Comparison of ENCODE assay signal across 22 cellular contexts in genomic region chr7:30841801-30842541, GRCh38.
"Had no signal": no experiment of that assay in that cellular context is flagged by ENCODE, and none has a peak within 500 bp of the region (broad histone marks: within the 10 kb centered on the region; RNA-seq: fewer than 3 reads in every experiment).

No MANE protein-coding gene starts in this region.

- H3K27me3 Mint-ChIP-seq: activated CD4-positive, alpha-beta T cell treated with anti-CD3 and anti-CD28 coated beads, Interleukin-2, amount 10 ng/mL, durations not matched to agents 24 days and 14 days; activated naive CD8-positive, alpha-beta T cell treated with anti-CD3 and anti-CD28 coated beads, Interleukin-2, amount 10 ng/mL, durations not matched to agents 7 days and 5 days; activated T-cell treated with anti-CD3 and anti-CD28 coated beads, Interleukin-2, amount 50 U/mL, for 24 hours; naive B cell had no signal

- DNase-seq: activated CD4-positive, alpha-beta T cell treated with anti-CD3 and anti-CD28 coated beads, Interleukin-2, amount 10 ng/mL, durations not matched to agents 24 days and 14 days; activated CD8-positive, alpha-beta T cell treated with anti-CD3 and anti-CD28 coated beads, Interleukin-2, amount 10 ng/mL, durations not matched to agents 7 days and 5 days; activated naive CD4-positive, alpha-beta T cell treated with anti-CD3 and anti-CD28 coated beads for 36 hours; activated naive CD8-positive, alpha-beta T cell treated with anti-CD3 and anti-CD28 coated beads, Interleukin-2, amount 10 ng/mL, durations not matched to agents 7 days and 5 days; activated T-cell treated with anti-CD3 and anti-CD28 coated beads, Interleukin-2, amount 50 U/mL, for 24 hours; amniotic stem cell; cerebellar nuclear complex; cortex of kidney; foreskin fibroblast; hippocampal formation; left ventricle myocardium superior; mesenchymal stem cell; naive B cell; occipital lobe; stimulated activated CD4-positive, alpha-beta T cell treated with anti-CD3 and anti-CD28 coated beads, Interleukin-4, amount 100 ng/mL, for 24 hours; stimulated activated naive CD4-positive, alpha-beta T cell treated with Interleukin-2 at 50 U/mL for 16 hours; uterus had no signal

- ATAC-seq: activated CD4-positive, CD25-positive, alpha-beta regulatory T cell treated with anti-CD3 and anti-CD28 coated beads, Interleukin-2, amount 50 U/mL, for 24 hours; activated CD8-positive, alpha-beta T cell treated with anti-CD3 and anti-CD28 coated beads, Interleukin-2, amount 10 ng/mL, durations not matched to agents 7 days and 5 days had no signal

- H3K4me3 Mint-ChIP-seq: activated CD4-positive, alpha-beta T cell treated with anti-CD3 and anti-CD28 coated beads, Interleukin-2, amount 10 ng/mL, durations not matched to agents 24 days and 14 days; activated CD8-positive, alpha-beta T cell treated with anti-CD3 and anti-CD28 coated beads, Interleukin-2, amount 10 ng/mL, durations not matched to agents 7 days and 5 days; activated naive CD4-positive, alpha-beta T cell treated with anti-CD3 and anti-CD28 coated beads for 36 hours; activated naive CD8-positive, alpha-beta T cell treated with anti-CD3 and anti-CD28 coated beads, Interleukin-2, amount 10 ng/mL, durations not matched to agents 7 days and 5 days; activated T-cell treated with anti-CD3 and anti-CD28 coated beads, Interleukin-2, amount 50 U/mL, for 24 hours; naive B cell had no signal

- H3K27ac ChIP-seq: prostate gland, spleen had no signal

- H3K27me3 ChIP-seq: spleen, tibial artery, uterus had no signal

- H3K4me1 Mint-ChIP-seq: activated CD4-positive, alpha-beta T cell treated with anti-CD3 and anti-CD28 coated beads, Interleukin-2, amount 10 ng/mL, durations not matched to agents 24 days and 14 days; activated naive CD8-positive, alpha-beta T cell treated with anti-CD3 and anti-CD28 coated beads, Interleukin-2, amount 10 ng/mL, durations not matched to agents 7 days and 5 days; naive B cell had no signal

- H3K9me3 Mint-ChIP-seq: activated CD4-positive, alpha-beta T cell treated with anti-CD3 and anti-CD28 coated beads, Interleukin-2, amount 10 ng/mL, durations not matched to agents 24 days and 14 days; activated naive CD4-positive, alpha-beta T cell treated with anti-CD3 and anti-CD28 coated beads for 36 hours; activated naive CD8-positive, alpha-beta T cell treated with anti-CD3 and anti-CD28 coated beads, Interleukin-2, amount 10 ng/mL, durations not matched to agents 7 days and 5 days; activated T-cell treated with anti-CD3 and anti-CD28 coated beads, Interleukin-2, amount 50 U/mL, for 24 hours; activated T-helper 2 cell treated with anti-CD3 and anti-CD28 coated beads, Interferon-gamma antibody, Interleukin-2, Interleukin-4, amounts not matched to agents 10 μg/mL and 5 μg/mL and 100 μg/mL, durations not matched to agents 14 hours and 24 hours and 36 hours; naive B cell had no signal

- H3K4me3 ChIP-seq: prostate gland, spleen, tibial artery, uterus had no signal

- H3K4me1 ChIP-seq: prostate gland had no signal

- H3K27ac Mint-ChIP-seq: activated CD4-positive, alpha-beta T cell treated with anti-CD3 and anti-CD28 coated beads, Interleukin-2, amount 10 ng/mL, durations not matched to agents 24 days and 14 days; activated CD8-positive, alpha-beta T cell treated with anti-CD3 and anti-CD28 coated beads, Interleukin-2, amount 10 ng/mL, durations not matched to agents 7 days and 5 days; activated naive CD4-positive, alpha-beta T cell treated with anti-CD3 and anti-CD28 coated beads for 36 hours; activated naive CD8-positive, alpha-beta T cell treated with anti-CD3 and anti-CD28 coated beads, Interleukin-2, amount 10 ng/mL, durations not matched to agents 7 days and 5 days; activated T-cell treated with anti-CD3 and anti-CD28 coated beads, Interleukin-2, amount 50 U/mL, for 24 hours; activated T-helper 2 cell treated with anti-CD3 and anti-CD28 coated beads, Interferon-gamma antibody, Interleukin-2, Interleukin-4, amounts not matched to agents 10 μg/mL and 5 μg/mL and 100 μg/mL, durations not matched to agents 14 hours and 24 hours and 36 hours; naive B cell had no signal

- H3K36me3 ChIP-seq: prostate gland, uterus had no signal

- H3K36me3 Mint-ChIP-seq: activated naive CD8-positive, alpha-beta T cell treated with anti-CD3 and anti-CD28 coated beads, Interleukin-2, amount 10 ng/mL, durations not matched to agents 7 days and 5 days; naive B cell had no signal

- H3K9me3 ChIP-seq: prostate gland, spleen, tibial artery, uterus had no signal
